ENCODE assay signal across 9 cellular contexts in genomic region chr4:41361831-41362646, GRCh38.
DNase-seq lines count a peak whose midpoint lies in the region; FAIRE-seq and TF ChIP-seq lines count a peak whose summit lies in the region.
"Had no signal": no experiment of that assay in that cellular context is flagged by ENCODE, and none has a peak within 500 bp of the region (broad histone marks: within the 10 kb centered on the region; RNA-seq: fewer than 3 reads in every experiment).

No MANE protein-coding gene starts in this region.

- H4K20me1 ChIP-seq in endothelial cell of umbilical vein (replicated peaks; ENCODE audit: control insufficient read depth, extremely low read depth, insufficient read depth, low read length): no peaks in the 10 kb centered on the region

- peak overlapping the region; percentile 4 for H3K4me2 ChIP-seq in endothelial cell of umbilical vein (ENCODE audit: insufficient read depth, low read length)
- H3K4me2 ChIP-seq: KMS-11 had no signal

- peak overlapping the region; percentile 76 for H3K4me3 ChIP-seq in HUES6 (ENCODE audit: low read depth, low read length)
- peak overlapping the region in 1 of 3 experiments; percentile 76 for H3K4me3 ChIP-seq in endothelial cell of umbilical vein (replicated peaks in 1 of 3; ENCODE audit: insufficient read depth in 1 of 3, low read depth in 1 of 3, low read length in 3 of 3)

- DNase-seq in AG08396 (ENCODE audit: low spot score) (peak; percentile 8), endothelial cell of umbilical vein (ENCODE audit: low read depth, low spot score) (peak; percentile 47), nephron progenitor cell (no peak), NCI-H446 (lab: John Stamatoyannopoulos, UW) (no peak), iPS-NIHi7 (ENCODE audit: extremely low spot score) (no peak), HTR-8/SVneo (ENCODE audit: insufficient read length, low spot score) (no peak)
- no peak for DNase-seq in activated naive CD4-positive, alpha-beta T cell treated with anti-CD3 and anti-CD28 coated beads, Interleukin-2, amount 10 ng/mL, durations not matched to agents 7 days and 5 days

- intact Hi-C loops in endothelial cell of umbilical vein (cut with micrococcal nuclease): loop anchor here (2.0 to 10.0 kb wide), 4 partner anchors 23 to 283 kb away; partner anchors contain the start of gene LIMCH1

- H3K4me1 ChIP-seq in HUES6 (ENCODE audit: control insufficient read depth, insufficient read depth, low read length): peaks cover 47% of the 10 kb centered on the region
- H3K4me1 ChIP-seq in endothelial cell of umbilical vein (ENCODE audit: control insufficient read depth, extremely low read depth, insufficient read depth, low read length): peaks cover 3% of the 10 kb centered on the region

- peak overlapping the region; percentile 88 for H3K4me3 Mint-ChIP-seq in nephron progenitor cell
- no peak overlapping the region for H3K4me3 Mint-ChIP-seq in activated naive CD4-positive, alpha-beta T cell treated with anti-CD3 and anti-CD28 coated beads, Interleukin-2, amount 10 ng/mL, durations not matched to agents 7 days and 5 days

- FAIRE-seq in endothelial cell of umbilical vein (lab: Jason Lieb, UNC) (no peak), HTR-8/SVneo (lab: Jason Lieb, UNC) (no peak)

- H3K4me1 Mint-ChIP-seq in nephron progenitor cell: peaks cover 41% of the 10 kb centered on the region
- H3K4me1 Mint-ChIP-seq in activated naive CD4-positive, alpha-beta T cell treated with anti-CD3 and anti-CD28 coated beads, Interleukin-2, amount 10 ng/mL, durations not matched to agents 7 days and 5 days: no peaks in the 10 kb centered on the region

- no peak overlapping the region for H2AFZ ChIP-seq in endothelial cell of umbilical vein (ENCODE audit: low read depth, low read length)

- dilution Hi-C loops in endothelial cell of umbilical vein (cut with MboI; ENCODE audit: extremely low pct_ligation_motif_present, low sequenced_read_pairs): no loop called here

- H3K27me3 Mint-ChIP-seq in nephron progenitor cell (ENCODE audit: low read depth, poor library complexity): peaks cover 34% of the 10 kb centered on the region
- peaks cover 54% of the 10 kb centered on the region for H3K27me3 Mint-ChIP-seq in activated naive CD4-positive, alpha-beta T cell treated with anti-CD3 and anti-CD28 coated beads, Interleukin-2, amount 10 ng/mL, durations not matched to agents 7 days and 5 days

- POLR2A ChIA-PET in endothelial cell of umbilical vein (lab: Charles Lee): no interaction called here

- TF ChIP-seq CTCF in endothelial cell of umbilical vein (IDR thresholded peaks at IDR 0.05; ENCODE audit: extremely low read depth in 1 of 2, insufficient read depth in 1 of 2, low read depth in 1 of 2, low read length in 2 of 2) (no peak), nephron progenitor cell (IDR thresholded peaks at IDR 0.05) (no peak)

- H3K9ac ChIP-seq in HUES6 (ENCODE audit: low read length) (peak overlapping the region; percentile 52), endothelial cell of umbilical vein (replicated peaks; ENCODE audit: extremely low read depth, insufficient read depth, low read length) (no peak overlapping the region)
- H3K9ac ChIP-seq: KMS-11 had no signal

- H3K27ac Mint-ChIP-seq in nephron progenitor cell: no peak overlapping the region
- H3K27ac Mint-ChIP-seq in activated naive CD4-positive, alpha-beta T cell treated with anti-CD3 and anti-CD28 coated beads, Interleukin-2, amount 10 ng/mL, durations not matched to agents 7 days and 5 days: no peak overlapping the region

- no peaks in the 10 kb centered on the region for H3K79me2 ChIP-seq in endothelial cell of umbilical vein (ENCODE audit: control insufficient read depth, insufficient read depth, low read length)

- H3K9me3 Mint-ChIP-seq in nephron progenitor cell: no peaks in the 10 kb centered on the region
- no peaks in the 10 kb centered on the region for H3K9me3 Mint-ChIP-seq in activated naive CD4-positive, alpha-beta T cell treated with anti-CD3 and anti-CD28 coated beads, Interleukin-2, amount 10 ng/mL, durations not matched to agents 7 days and 5 days

- H3K27me3 ChIP-seq in HUES6 (ENCODE audit: control insufficient read depth, insufficient read depth, low read length) (peaks cover 82% of the 10 kb centered on the region), endothelial cell of umbilical vein (ENCODE audit: control insufficient read depth in 2 of 2, insufficient read depth in 2 of 2, low read length in 2 of 2) (peaks cover 11 to 59% of the 10 kb centered on the region in 2 experiments)

- no peaks in the 10 kb centered on the region for H3K36me3 ChIP-seq in HUES6 (ENCODE audit: control insufficient read depth, insufficient read depth, low read length)
- H3K36me3 ChIP-seq in endothelial cell of umbilical vein (ENCODE audit: control insufficient read depth in 2 of 2, extremely low read depth in 1 of 2, insufficient read depth in 2 of 2, low read length in 2 of 2): peaks cover 0 to 2% of the 10 kb centered on the region in 2 experiments

- no peaks in the 10 kb centered on the region for H3K9me3 ChIP-seq in HUES6 (ENCODE audit: control insufficient read depth, insufficient read depth, low read depth, low read length)
- no peaks in the 10 kb centered on the region for H3K9me3 ChIP-seq in endothelial cell of umbilical vein (replicated peaks; ENCODE audit: control insufficient read depth, insufficient read depth, low read length)

- no peak overlapping the region for H3K27ac ChIP-seq in HUES6 (ENCODE audit: low read depth, low read length)
- no peak overlapping the region for H3K27ac ChIP-seq in endothelial cell of umbilical vein (ENCODE audit: insufficient read depth, low read depth, low read length)
- H3K27ac ChIP-seq: KMS-11 had no signal

- no peaks in the 10 kb centered on the region for H3K9me1 ChIP-seq in endothelial cell of umbilical vein (replicated peaks; ENCODE audit: control insufficient read depth, extremely low read depth, insufficient read depth, low read length)

- CTCF ChIA-PET in endothelial cell of umbilical vein (lab: Charles Lee): interaction anchor here (0.6 to 2.7 kb wide), 7 partner anchors 22 to 299 kb away, joined by 3 to 13 read pairs (median 5); no protein-coding TSS in a partner anchor
- CTCF ChIA-PET in activated naive CD4-positive, alpha-beta T cell treated with anti-CD3 and anti-CD28 coated beads, Interleukin-2, amount 10 ng/mL, durations not matched to agents 7 days and 5 days (lab: Charles Lee): interaction anchor here (0.6 kb wide), 1 partner anchor 11 kb away, joined by 3 read pairs; no protein-coding TSS in a partner anchor

- BruUV-seq in endothelial cell of umbilical vein (replicated peaks; lab: Mats Ljungman, UMichigan): no TSS peak

- TF ChIP-seq POLR2A in endothelial cell of umbilical vein (IDR thresholded peaks at IDR 0.05; ENCODE audit: low read depth, low read length): no peak

- peaks cover 14% of the 10 kb centered on the region for H3K36me3 Mint-ChIP-seq in nephron progenitor cell (ENCODE audit: low read depth)
- H3K36me3 Mint-ChIP-seq in activated naive CD4-positive, alpha-beta T cell treated with anti-CD3 and anti-CD28 coated beads, Interleukin-2, amount 10 ng/mL, durations not matched to agents 7 days and 5 days: no peaks in the 10 kb centered on the region

TF ChIP-seq in endothelial cell of umbilical vein, 7 proteins besides CTCF, POLR2A, EP300 and RAD21:
- TF ChIP-seq MYC (IDR thresholded peaks at IDR 0.05; ENCODE audit: low read depth, low read length) (no peak), GATA2 (IDR thresholded peaks at IDR 0.05; ENCODE audit: insufficient read depth, insufficient read length, low read depth, low read length) (no peak), JUN (IDR thresholded peaks at IDR 0.05; ENCODE audit: borderline replicate concordance, insufficient read depth, insufficient read length, low read depth) (no peak), POLR2AphosphoS5 (IDR thresholded peaks at IDR 0.05; ENCODE audit: insufficient read depth, low read depth, low read length) (no peak), FOS (IDR thresholded peaks at IDR 0.05; ENCODE audit: borderline replicate concordance, insufficient read depth, low read length) (no peak), EZH2 (IDR thresholded peaks at IDR 0.05; ENCODE audit: borderline replicate concordance, low read depth, low read length, severe bottlenecking) (no peak), MAX (IDR thresholded peaks at IDR 0.05; ENCODE audit: insufficient read depth, insufficient read length) (no peak)

Comparison
In these comparisons a context has a peak if more than half of its experiments do, and no peak if none do; other contexts are left out.
1. DNase-seq: peak in AG08396 (single experiment) and endothelial cell of umbilical vein (single experiment); none in nephron progenitor cell (single experiment), NCI-H446 (0 of 2), iPS-NIHi7 (single experiment), HTR-8/SVneo (single experiment) and activated naive CD4-positive, alpha-beta T cell treated with anti-CD3 and anti-CD28 coated beads, Interleukin-2, amount 10 ng/mL, durations not matched to agents 7 days and 5 days (single experiment).